Comparison of ENCODE assay signal across 1 cellular context in the genomic region with DNA sequence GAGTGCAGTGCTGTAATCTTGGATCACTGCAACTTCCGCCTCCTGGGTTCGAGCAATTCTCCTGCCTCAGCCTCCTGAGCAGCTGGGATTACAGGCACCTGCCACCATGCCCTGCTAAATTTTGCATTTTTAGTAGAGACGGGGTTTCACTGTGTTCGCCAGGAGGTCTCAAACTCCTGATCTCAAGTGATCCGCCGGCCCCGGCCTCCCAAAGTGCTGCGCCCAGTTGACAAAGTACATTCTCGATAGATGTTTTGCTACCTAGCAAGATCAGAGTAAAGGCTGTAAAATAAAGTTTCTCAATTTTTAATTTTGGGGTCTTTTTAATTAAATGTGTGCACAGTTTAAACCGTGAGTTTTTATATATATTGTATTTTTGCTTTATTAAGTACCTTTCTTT.
TF ChIP-seq lines count a peak whose summit lies in the region.

No MANE protein-coding gene starts in this region.

TF ChIP-seq in GM23338, 12 proteins besides CTCF, POLR2A, EP300 and RAD21 (continued from another document):
- TF ChIP-seq, protein P1, sequence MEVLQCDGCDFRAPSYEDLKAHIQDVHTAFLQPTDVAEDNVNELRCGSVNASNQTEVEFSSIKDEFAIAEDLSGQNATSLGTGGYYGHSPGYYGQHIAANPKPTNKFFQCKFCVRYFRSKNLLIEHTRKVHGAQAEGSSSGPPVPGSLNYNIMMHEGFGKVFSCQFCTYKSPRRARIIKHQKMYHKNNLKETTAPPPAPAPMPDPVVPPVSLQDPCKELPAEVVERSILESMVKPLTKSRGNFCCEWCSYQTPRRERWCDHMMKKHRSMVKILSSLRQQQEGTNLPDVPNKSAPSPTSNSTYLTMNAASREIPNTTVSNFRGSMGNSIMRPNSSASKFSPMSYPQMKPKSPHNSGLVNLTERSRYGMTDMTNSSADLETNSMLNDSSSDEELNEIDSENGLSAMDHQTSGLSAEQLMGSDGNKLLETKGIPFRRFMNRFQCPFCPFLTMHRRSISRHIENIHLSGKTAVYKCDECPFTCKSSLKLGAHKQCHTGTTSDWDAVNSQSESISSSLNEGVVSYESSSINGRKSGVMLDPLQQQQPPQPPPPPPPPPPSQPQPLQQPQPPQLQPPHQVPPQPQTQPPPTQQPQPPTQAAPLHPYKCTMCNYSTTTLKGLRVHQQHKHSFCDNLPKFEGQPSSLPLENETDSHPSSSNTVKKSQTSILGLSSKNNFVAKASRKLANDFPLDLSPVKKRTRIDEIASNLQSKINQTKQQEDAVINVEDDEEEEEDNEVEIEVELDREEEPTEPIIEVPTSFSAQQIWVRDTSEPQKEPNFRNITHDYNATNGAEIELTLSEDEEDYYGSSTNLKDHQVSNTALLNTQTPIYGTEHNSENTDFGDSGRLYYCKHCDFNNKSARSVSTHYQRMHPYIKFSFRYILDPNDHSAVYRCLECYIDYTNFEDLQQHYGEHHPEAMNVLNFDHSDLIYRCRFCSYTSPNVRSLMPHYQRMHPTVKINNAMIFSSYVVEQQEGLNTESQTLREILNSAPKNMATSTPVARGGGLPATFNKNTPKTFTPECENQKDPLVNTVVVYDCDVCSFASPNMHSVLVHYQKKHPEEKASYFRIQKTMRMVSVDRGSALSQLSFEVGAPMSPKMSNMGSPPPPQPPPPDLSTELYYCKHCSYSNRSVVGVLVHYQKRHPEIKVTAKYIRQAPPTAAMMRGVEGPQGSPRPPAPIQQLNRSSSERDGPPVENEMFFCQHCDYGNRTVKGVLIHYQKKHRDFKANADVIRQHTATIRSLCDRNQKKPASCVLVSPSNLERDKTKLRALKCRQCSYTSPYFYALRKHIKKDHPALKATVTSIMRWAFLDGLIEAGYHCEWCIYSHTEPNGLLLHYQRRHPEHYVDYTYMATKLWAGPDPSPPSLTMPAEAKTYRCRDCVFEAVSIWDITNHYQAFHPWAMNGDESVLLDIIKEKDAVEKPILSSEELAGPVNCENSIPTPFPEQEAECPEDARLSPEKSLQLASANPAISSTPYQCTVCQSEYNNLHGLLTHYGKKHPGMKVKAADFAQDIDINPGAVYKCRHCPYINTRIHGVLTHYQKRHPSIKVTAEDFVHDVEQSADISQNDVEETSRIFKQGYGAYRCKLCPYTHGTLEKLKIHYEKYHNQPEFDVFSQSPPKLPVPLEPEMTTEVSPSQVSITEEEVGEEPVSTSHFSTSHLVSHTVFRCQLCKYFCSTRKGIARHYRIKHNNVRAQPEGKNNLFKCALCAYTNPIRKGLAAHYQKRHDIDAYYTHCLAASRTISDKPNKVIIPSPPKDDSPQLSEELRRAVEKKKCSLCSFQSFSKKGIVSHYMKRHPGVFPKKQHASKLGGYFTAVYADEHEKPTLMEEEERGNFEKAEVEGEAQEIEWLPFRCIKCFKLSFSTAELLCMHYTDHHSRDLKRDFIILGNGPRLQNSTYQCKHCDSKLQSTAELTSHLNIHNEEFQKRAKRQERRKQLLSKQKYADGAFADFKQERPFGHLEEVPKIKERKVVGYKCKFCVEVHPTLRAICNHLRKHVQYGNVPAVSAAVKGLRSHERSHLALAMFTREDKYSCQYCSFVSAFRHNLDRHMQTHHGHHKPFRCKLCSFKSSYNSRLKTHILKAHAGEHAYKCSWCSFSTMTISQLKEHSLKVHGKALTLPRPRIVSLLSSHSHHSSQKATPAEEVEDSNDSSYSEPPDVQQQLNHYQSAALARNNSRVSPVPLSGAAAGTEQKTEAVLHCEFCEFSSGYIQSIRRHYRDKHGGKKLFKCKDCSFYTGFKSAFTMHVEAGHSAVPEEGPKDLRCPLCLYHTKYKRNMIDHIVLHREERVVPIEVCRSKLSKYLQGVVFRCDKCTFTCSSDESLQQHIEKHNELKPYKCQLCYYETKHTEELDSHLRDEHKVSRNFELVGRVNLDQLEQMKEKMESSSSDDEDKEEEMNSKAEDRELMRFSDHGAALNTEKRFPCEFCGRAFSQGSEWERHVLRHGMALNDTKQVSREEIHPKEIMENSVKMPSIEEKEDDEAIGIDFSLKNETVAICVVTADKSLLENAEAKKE (CRISPR knock-in tag; IDR thresholded peaks at IDR 0.05), result no peak
- TF ChIP-seq STAT1 (IDR thresholded peaks at IDR 0.05; ENCODE audit: unreplicated experiment) (no peak), EZH2 (IDR thresholded peaks at IDR 0.05; ENCODE audit: low read depth, unreplicated experiment) (no peak)
- TF ChIP-seq, protein P2, sequence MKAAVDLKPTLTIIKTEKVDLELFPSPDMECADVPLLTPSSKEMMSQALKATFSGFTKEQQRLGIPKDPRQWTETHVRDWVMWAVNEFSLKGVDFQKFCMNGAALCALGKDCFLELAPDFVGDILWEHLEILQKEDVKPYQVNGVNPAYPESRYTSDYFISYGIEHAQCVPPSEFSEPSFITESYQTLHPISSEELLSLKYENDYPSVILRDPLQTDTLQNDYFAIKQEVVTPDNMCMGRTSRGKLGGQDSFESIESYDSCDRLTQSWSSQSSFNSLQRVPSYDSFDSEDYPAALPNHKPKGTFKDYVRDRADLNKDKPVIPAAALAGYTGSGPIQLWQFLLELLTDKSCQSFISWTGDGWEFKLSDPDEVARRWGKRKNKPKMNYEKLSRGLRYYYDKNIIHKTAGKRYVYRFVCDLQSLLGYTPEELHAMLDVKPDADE (IDR thresholded peaks at IDR 0.05), result no peak
TF ChIP-seq in GM23338: peak in this region for 0.
